ENCODE assay signal across 12 cellular contexts in the genomic region with DNA sequence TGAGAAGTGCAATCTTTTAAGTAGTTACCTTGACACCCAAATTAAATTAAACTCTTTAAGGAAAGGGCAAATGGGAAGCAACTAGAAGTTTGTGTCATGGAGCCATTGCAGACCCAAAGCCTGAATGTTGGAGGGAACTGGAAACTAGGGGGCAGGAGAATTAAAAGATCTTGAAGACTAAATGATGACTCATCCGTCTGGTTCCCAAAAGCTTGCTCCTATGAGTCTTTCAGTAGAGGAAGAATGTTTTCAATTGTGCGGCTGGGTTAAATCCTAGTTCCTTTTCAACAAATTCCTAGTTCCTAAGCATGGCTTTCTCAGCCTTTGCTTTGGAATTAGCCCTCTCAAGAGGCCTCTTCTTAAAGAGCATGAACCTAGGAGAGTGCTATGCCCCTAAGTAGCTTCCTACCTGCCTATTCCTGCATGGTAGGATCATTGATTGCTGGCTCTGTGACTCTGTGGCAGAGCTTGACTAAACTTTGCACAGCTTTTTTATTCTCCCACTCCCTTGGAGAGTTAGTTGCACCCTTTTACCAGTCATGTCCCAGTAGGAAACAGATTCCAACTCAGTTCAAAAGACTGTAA.
DNase-seq lines count a peak whose midpoint lies in the region; ATAC-seq lines count a peak whose summit lies in the region.
"Had no signal": no experiment of that assay in that cellular context is flagged by ENCODE, and none has a peak within 500 bp of the region (broad histone marks: within the 10 kb centered on the region; RNA-seq: fewer than 3 reads in every experiment).

No MANE protein-coding gene starts in this region.

- H3K27ac ChIP-seq in SK-N-MC: no peak overlapping the region
- H3K27ac ChIP-seq in skin epidermis: peak overlapping the region in 14 of 21 experiments; percentile 8 to 84 (median 55)
- H3K27ac ChIP-seq: right lobe of liver had no signal

- H3K9me3 ChIP-seq in SK-N-MC (ENCODE audit: low read depth, low read length): no peaks in the 10 kb centered on the region
- H3K9me3 ChIP-seq: right lobe of liver had no signal

- no peak for ATAC-seq in HG02759 (IDR thresholded peaks at IDR 0.05; ENCODE audit: unreplicated experiment)
- ATAC-seq: stimulated activated naive B cell treated with anti-CD40 and anti-IgM and Interleukin-4, amounts not matched to agents 10 μg/mL and 1 μg/mL and 100 μg/mL, for 72 hours had no signal

- H3K36me3 ChIP-seq in SK-N-MC (ENCODE audit: insufficient read depth, low read length): no peaks in the 10 kb centered on the region
- H3K36me3 ChIP-seq: right lobe of liver had no signal

- peak; percentile 93 for DNase-seq in HCEC 1CT
- DNase-seq in SK-N-MC (ENCODE audit: low read depth, low spot score): peak; percentile 6
- DNase-seq in fibroblast of gingiva (ENCODE audit: low read depth): peak; percentile 79
- DNase-seq in activated effector memory CD4-positive, alpha-beta T cell treated with anti-CD3 and anti-CD28 coated beads, Interleukin-2, amount 50 U/mL, for 16 hours: no peak
- no peak for DNase-seq in stimulated activated CD4-positive, alpha-beta T cell treated with anti-CD3 and anti-CD28 coated beads, Interleukin-2, amount 100 ng/mL, for 48 hours
- no peak for DNase-seq in NCI-H1105 (lab: John Stamatoyannopoulos, UW)
- DNase-seq: activated CD4-positive, alpha-beta T cell treated with anti-CD3 and anti-CD28 coated beads for 1 hour; NCI-H510A; right lobe of liver; stimulated activated naive B cell treated with anti-CD40 and anti-IgM and Interleukin-4, amounts not matched to agents 10 μg/mL and 1 μg/mL and 100 μg/mL, for 72 hours had no signal

- H3K9ac ChIP-seq in SK-N-MC (ENCODE audit: insufficient read length): no peak overlapping the region

- no peak overlapping the region for H3K4me3 ChIP-seq in SK-N-MC
- H3K4me3 ChIP-seq in skin epidermis: no peak overlapping the region
- H3K4me3 ChIP-seq: right lobe of liver had no signal

Comparison
In these comparisons a context has a peak if more than half of its experiments do, and no peak if none do; other contexts are left out.
1. DNase-seq: peak in HCEC 1CT (single experiment), SK-N-MC (single experiment) and fibroblast of gingiva (single experiment); none in activated effector memory CD4-positive, alpha-beta T cell treated with anti-CD3 and anti-CD28 coated beads, Interleukin-2, amount 50 U/mL, for 16 hours (single experiment), stimulated activated CD4-positive, alpha-beta T cell treated with anti-CD3 and anti-CD28 coated beads, Interleukin-2, amount 100 ng/mL, for 48 hours (0 of 2) and NCI-H1105 (single experiment).